18 cellular contexts compared by ENCODE assay signal in genomic region chr11:110381214-110381613, GRCh38.
"Had no signal": no experiment of that assay in that cellular context is flagged by ENCODE, and none has a peak within 500 bp of the region (broad histone marks: within the 10 kb centered on the region; RNA-seq: fewer than 3 reads in every experiment).

No MANE protein-coding gene starts in this region.

- ATAC-seq: effector memory CD8-positive, alpha-beta T cell; gastroesophageal sphincter; left lobe of liver; naive thymus-derived CD4-positive, alpha-beta T cell; psoas muscle; right lobe of liver had no signal

- H3K4me3 Mint-ChIP-seq: effector memory CD8-positive, alpha-beta T cell; naive thymus-derived CD4-positive, alpha-beta T cell; nephron progenitor cell had no signal

- H3K27me3 Mint-ChIP-seq: effector memory CD8-positive, alpha-beta T cell had no signal

- DNase-seq: effector memory CD8-positive, alpha-beta T cell; esophagus squamous epithelium; foreskin fibroblast; glutamatergic neuron; islet precursor cell; mammary epithelial cell; naive thymus-derived CD4-positive, alpha-beta T cell; nephron progenitor cell; psoas muscle; retina; right lobe of liver; stimulated activated CD4-positive, alpha-beta T cell treated with anti-CD3 and anti-CD28 coated beads, Interleukin-4, amount 100 ng/mL, for 4 hours; stimulated activated naive CD4-positive, alpha-beta T cell; thyroid gland; upper lobe of left lung; uterus had no signal

- H3K9me3 Mint-ChIP-seq: effector memory CD8-positive, alpha-beta T cell had no signal

- H3K27ac Mint-ChIP-seq: effector memory CD8-positive, alpha-beta T cell; naive thymus-derived CD4-positive, alpha-beta T cell; nephron progenitor cell had no signal
